30 cellular contexts compared by ENCODE assay signal in the genomic region with DNA sequence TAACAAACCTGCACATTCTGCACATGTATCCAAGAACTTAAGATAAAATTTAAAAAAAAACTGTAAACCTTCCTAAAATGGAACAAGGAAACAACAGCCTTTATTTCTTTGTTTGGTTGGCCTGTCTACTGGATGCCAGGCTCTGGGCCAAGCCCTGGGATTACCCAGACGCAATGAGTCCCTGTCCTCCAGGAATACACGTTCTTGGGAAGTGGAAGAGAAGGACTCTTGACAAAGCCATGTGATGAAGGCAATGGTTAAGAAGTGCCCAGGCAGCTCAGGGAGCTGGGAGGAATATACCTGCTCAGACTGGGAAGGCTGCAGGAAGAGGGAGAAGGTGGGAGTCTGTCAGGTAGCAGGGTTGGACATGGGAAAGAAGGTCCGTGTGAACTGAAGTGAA.
"Had no signal": no experiment of that assay in that cellular context is flagged by ENCODE, and none has a peak within 500 bp of the region (broad histone marks: within the 10 kb centered on the region; RNA-seq: fewer than 3 reads in every experiment).

No MANE protein-coding gene starts in this region.

- H3K27ac Mint-ChIP-seq: dendritic cell treated with granulocyte-macrophage colony-stimulating factor and Interleukin-4, amounts not matched to agents 40 ng/mL and 50 ng/mL, for 4 days; mesothelial cell of epicardium; naive B cell; natural killer cell treated with Interleukin-12 subunit alpha and Interleukin-12 subunit beta and Interleukin-15 and Interleukin-18, amount 100 ng/mL, for 72 hours; progenitor cell of endocrine pancreas; stimulated activated naive CD8-positive, alpha-beta T cell treated with anti-CD3 and anti-CD28 coated beads, Interleukin-15, amount 100 ng/mL, for 72 hours; type B pancreatic cell had no signal

- H3K4me1 ChIP-seq: colonic mucosa, esophagus muscularis mucosa, foreskin keratinocyte, gastroesophageal sphincter, heart left ventricle, pancreas, tibial artery had no signal

- H3K36me3 Mint-ChIP-seq: mesothelial cell of epicardium; natural killer cell treated with Interleukin-12 subunit alpha and Interleukin-12 subunit beta and Interleukin-15 and Interleukin-18, amount 100 ng/mL, for 72 hours; type B pancreatic cell had no signal

- H3K79me2 ChIP-seq: hepatocyte had no signal

- H3K9me3 Mint-ChIP-seq: natural killer cell treated with Interleukin-12 subunit alpha and Interleukin-12 subunit beta and Interleukin-15 and Interleukin-18, amount 100 ng/mL, for 72 hours had no signal

- H3K36me3 ChIP-seq: colonic mucosa, esophagus muscularis mucosa, gastroesophageal sphincter, heart left ventricle, neutrophil, pancreas, tibial artery had no signal

- H3K4me2 ChIP-seq: hepatocyte, smooth muscle cell had no signal

- H3K9me3 ChIP-seq: colonic mucosa, esophagus muscularis mucosa, gastroesophageal sphincter, heart left ventricle, mucosa of descending colon, neutrophil, pancreas, tibial artery had no signal

- H3K27ac ChIP-seq: colonic mucosa, esophagus muscularis mucosa, foreskin keratinocyte, gastroesophageal sphincter, heart left ventricle, hepatocyte, neutrophil, pancreas, tibial artery had no signal

- ATAC-seq: foreskin keratinocyte; gastroesophageal sphincter; heart left ventricle; mucosa of descending colon; pancreas; sciatic nerve; stimulated activated naive CD8-positive, alpha-beta T cell treated with anti-CD3 and anti-CD28 coated beads, Interleukin-15, amount 100 ng/mL, for 72 hours had no signal

- H3K27me3 ChIP-seq: colonic mucosa, esophagus muscularis mucosa, foreskin keratinocyte, gastroesophageal sphincter, heart left ventricle, hepatocyte, neutrophil, pancreas had no signal

- H3K4me3 ChIP-seq: colonic mucosa, esophagus muscularis mucosa, gastroesophageal sphincter, heart left ventricle, hepatocyte, lung, mucosa of descending colon, pancreas, smooth muscle cell, tibial artery had no signal

- H3K4me1 Mint-ChIP-seq: naive B cell; stimulated activated naive CD8-positive, alpha-beta T cell treated with anti-CD3 and anti-CD28 coated beads, Interleukin-15, amount 100 ng/mL, for 72 hours had no signal

- DNase-seq: colonic mucosa; effector memory CD4-positive, alpha-beta T cell; foreskin keratinocyte; heart left ventricle; left cardiac atrium; left ventricle myocardium superior; mesenchymal stem cell; mucosa of descending colon; naive B cell; pancreas; stimulated activated CD4-positive, alpha-beta T cell treated with anti-CD3 and anti-CD28 coated beads, Interleukin-12 subunit alpha, Interleukin-12 subunit beta, amount 100 ng/mL, for 4 hours; stimulated activated CD4-positive, alpha-beta T cell treated with anti-CD3 and anti-CD28 coated beads, Interleukin-1b, Interleukin-23, amount 100 ng/mL, for 48 hours; stimulated activated CD4-positive, alpha-beta T cell treated with anti-CD3 and anti-CD28 coated beads, Interleukin-4, amount 100 ng/mL, for 1 hour; stimulated activated CD8-positive, alpha-beta memory T cell treated with anti-CD3 and anti-CD28 coated beads, Interleukin-4, amount 100 ng/mL, for 48 hours; stimulated activated naive CD4-positive, alpha-beta T cell; stimulated activated naive CD8-positive, alpha-beta T cell treated with anti-CD3 and anti-CD28 coated beads, Interleukin-15, amount 100 ng/mL, for 72 hours; tibial artery had no signal

- H3K4me3 Mint-ChIP-seq: dendritic cell treated with granulocyte-macrophage colony-stimulating factor and Interleukin-4, amounts not matched to agents 40 ng/mL and 50 ng/mL, for 4 days; mesothelial cell of epicardium; naive B cell; natural killer cell treated with Interleukin-12 subunit alpha and Interleukin-12 subunit beta and Interleukin-15 and Interleukin-18, amount 100 ng/mL, for 72 hours; neural crest cell; stimulated activated naive CD8-positive, alpha-beta T cell treated with anti-CD3 and anti-CD28 coated beads, Interleukin-15, amount 100 ng/mL, for 72 hours; type B pancreatic cell had no signal

- H2AFZ ChIP-seq: hepatocyte had no signal
